26 cellular contexts compared by ENCODE assay signal in genomic region chr19:41131186-41131585, GRCh38. TPM values are rescaled to one million over a fixed set of nuclear protein-coding genes. Genes with fewer than 3 reads are reported as not detected.
"Had no signal": no experiment of that assay in that cellular context is flagged by ENCODE, and none has a peak within 500 bp of the region (broad histone marks: within the 10 kb centered on the region; RNA-seq: fewer than 3 reads in every experiment).

No MANE protein-coding gene starts in this region.

- H3K27ac Mint-ChIP-seq: activated CD8-positive, alpha-beta T cell treated with anti-CD3 and anti-CD28 coated beads, Interleukin-2, amount 10 ng/mL, durations not matched to agents 7 days and 5 days; activated naive CD8-positive, alpha-beta T cell had no signal

- H3K4me3 Mint-ChIP-seq: activated CD8-positive, alpha-beta T cell treated with anti-CD3 and anti-CD28 coated beads, Interleukin-2, amount 10 ng/mL, durations not matched to agents 7 days and 5 days; activated naive CD8-positive, alpha-beta T cell; brain; central memory CD8-positive, alpha-beta T cell; T-cell had no signal

- ATAC-seq: activated CD4-positive, CD25-positive, alpha-beta regulatory T cell treated with anti-CD3 and anti-CD28 coated beads, Interleukin-2, amount 50 U/mL, for 24 hours; activated CD8-positive, alpha-beta T cell treated with anti-CD3 and anti-CD28 coated beads, Interleukin-2, amount 10 ng/mL, durations not matched to agents 7 days and 5 days; Right ventricle myocardium inferior; T-cell had no signal

- H3K27ac ChIP-seq: SK-N-MC had no signal

- H3K27me3 Mint-ChIP-seq: T-cell had no signal

- H3K36me3 Mint-ChIP-seq: activated naive CD8-positive, alpha-beta T cell; brain; T-cell had no signal

- H3K9me3 Mint-ChIP-seq: central memory CD8-positive, alpha-beta T cell; T-cell had no signal

- DNase-seq: activated CD4-positive, alpha-beta T cell treated with anti-CD3 and anti-CD28 coated beads for 4 hours; activated CD4-positive, alpha-beta T cell treated with anti-CD3 and anti-CD28 coated beads, Interleukin-2, amount 50 U/mL, for 4 hours; activated CD8-positive, alpha-beta memory T cell treated with anti-CD3 and anti-CD28 coated beads, Interleukin-2, amount 50 U/mL, for 48 hours; activated CD8-positive, alpha-beta T cell treated with anti-CD3 and anti-CD28 coated beads, Interleukin-2, amount 10 ng/mL, durations not matched to agents 7 days and 5 days; activated effector memory CD4-positive, alpha-beta T cell treated with Interleukin-2 at 50 U/mL for 16 hours; activated naive CD4-positive, alpha-beta T cell; activated T-cell treated with anti-CD3 and anti-CD28 coated beads, Interleukin-2, amount 50 U/mL, for 1 hour; amygdala; Karpas-422; MM.1S; NCI-H1105 treated with DMSO at 0.1 percent for 48 hours; NCI-H1436 treated with DMSO at 0.1 percent for 48 hours; NCI-H187; NCI-H2081 treated with DMSO at 0.1 percent for 48 hours; NCI-H446; T-cell had no signal

- H3K4me3 ChIP-seq: SK-N-MC had no signal

RNA-seq across cellular contexts. Expression of gene CYP2F1, which starts 17.0 kb away (rescaled TPM):
- total RNA-seq: activated CD8-positive, alpha-beta T cell treated with anti-CD3 and anti-CD28 coated beads, Interleukin-2, amount 10 ng/mL, durations not matched to agents 7 days and 5 days; astrocyte; OCI-LY7; Right ventricle myocardium inferior; RPMI7951; T-helper 2 cell treated with Interferon-gamma antibody and Interleukin-4, amounts not matched to agents 100 ng/mL and 5 ng/mL, for 36 hours had no signal

RNA-seq across cellular contexts. Expression of gene CYP2A13, which starts 42.9 kb away (rescaled TPM):
- total RNA-seq: activated CD8-positive, alpha-beta T cell treated with anti-CD3 and anti-CD28 coated beads, Interleukin-2, amount 10 ng/mL, durations not matched to agents 7 days and 5 days; astrocyte; OCI-LY7; Right ventricle myocardium inferior; RPMI7951; T-cell; T-helper 2 cell treated with Interferon-gamma antibody and Interleukin-4, amounts not matched to agents 100 ng/mL and 5 ng/mL, for 36 hours had no signal
